In the genomic region with DNA sequence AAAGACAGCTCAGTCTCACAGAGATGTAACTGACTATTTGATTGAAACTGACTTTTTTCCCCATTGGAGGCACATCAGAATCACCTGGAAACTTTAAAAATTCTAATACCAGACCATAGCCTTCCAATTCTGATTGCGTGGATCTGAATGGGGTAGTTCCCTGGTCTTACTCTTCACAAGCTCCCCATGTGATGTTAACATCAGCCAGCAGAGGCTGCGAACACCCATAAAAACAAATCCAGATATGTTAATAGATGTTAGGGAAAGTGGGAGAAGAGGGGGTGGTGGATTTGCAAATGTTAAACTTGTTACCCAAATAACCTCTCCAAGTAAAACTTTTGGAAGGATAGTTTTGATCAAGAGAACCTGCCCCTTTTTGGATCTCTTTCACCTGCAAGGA, we compare ENCODE assay signal across 2 cellular contexts.
TF ChIP-seq lines count a peak whose summit lies in the region.

No MANE protein-coding gene starts in this region.

TF ChIP-seq in GM23338, 12 proteins besides CTCF, POLR2A, EP300 and RAD21:
- no peak for TF ChIP-seq NANOG (IDR thresholded peaks at IDR 0.05; ENCODE audit: borderline replicate concordance)

TF ChIP-seq in H1, 55 proteins besides CTCF, POLR2A, EP300 and RAD21:
- no peak for TF ChIP-seq BCL11A (IDR thresholded peaks at IDR 0.05; ENCODE audit: low read depth in 2 of 2, low read length in 2 of 2)
- no peak for TF ChIP-seq SP2 (IDR thresholded peaks at IDR 0.05; ENCODE audit: low read length)
- no peak for TF ChIP-seq SAP30 (IDR thresholded peaks at IDR 0.05; ENCODE audit: insufficient read depth, insufficient replicate concordance, low read length)
- TF ChIP-seq SIRT6 (IDR thresholded peaks at IDR 0.05; ENCODE audit: low read length): no peak
- TF ChIP-seq HDAC2 (IDR thresholded peaks at IDR 0.05; ENCODE audit: borderline replicate concordance in 1 of 2, low read depth in 2 of 2, low read length in 2 of 2): no peak
- no peak for TF ChIP-seq KDM5A (IDR thresholded peaks at IDR 0.05; ENCODE audit: low read length)
- TF ChIP-seq, protein P1, sequence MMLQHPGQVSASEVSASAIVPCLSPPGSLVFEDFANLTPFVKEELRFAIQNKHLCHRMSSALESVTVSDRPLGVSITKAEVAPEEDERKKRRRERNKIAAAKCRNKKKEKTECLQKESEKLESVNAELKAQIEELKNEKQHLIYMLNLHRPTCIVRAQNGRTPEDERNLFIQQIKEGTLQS (IDR thresholded peaks at IDR 0.05; ENCODE audit: insufficient read depth, low read depth, low read length): no peak
- TF ChIP-seq, protein P2, sequence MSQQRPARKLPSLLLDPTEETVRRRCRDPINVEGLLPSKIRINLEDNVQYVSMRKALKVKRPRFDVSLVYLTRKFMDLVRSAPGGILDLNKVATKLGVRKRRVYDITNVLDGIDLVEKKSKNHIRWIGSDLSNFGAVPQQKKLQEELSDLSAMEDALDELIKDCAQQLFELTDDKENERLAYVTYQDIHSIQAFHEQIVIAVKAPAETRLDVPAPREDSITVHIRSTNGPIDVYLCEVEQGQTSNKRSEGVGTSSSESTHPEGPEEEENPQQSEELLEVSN (IDR thresholded peaks at IDR 0.05): no peak
- TF ChIP-seq CREB1 (IDR thresholded peaks at IDR 0.05): no peak
- no peak for TF ChIP-seq KDM4A (IDR thresholded peaks at IDR 0.05; ENCODE audit: low read depth, low read length, severe bottlenecking)
- no peak for TF ChIP-seq GTF2F1 (IDR thresholded peaks at IDR 0.05; ENCODE audit: borderline replicate concordance, low read depth, low read length)
- TF ChIP-seq TBP (IDR thresholded peaks at IDR 0.05; ENCODE audit: low read depth, low read length): no peak
- no peak for TF ChIP-seq CBX5 (IDR thresholded peaks at IDR 0.05; ENCODE audit: low read depth, low read length)
- TF ChIP-seq SP1 (IDR thresholded peaks at IDR 0.05; ENCODE audit: low read depth, low read length): no peak
- no peak for TF ChIP-seq GABPA (IDR thresholded peaks at IDR 0.05; ENCODE audit: borderline replicate concordance, insufficient read depth, low read length)
- no peak for TF ChIP-seq TEAD4 (IDR thresholded peaks at IDR 0.05; ENCODE audit: low read depth, low read length)
